In genomic region chr19:10965398-10965797, GRCh38 we compare ENCODE assay signal across 1 cellular context.
TF ChIP-seq lines count a peak whose summit lies in the region.

No MANE protein-coding gene starts in this region.

TF ChIP-seq in WTC11, 78 proteins besides CTCF, POLR2A, EP300 and RAD21:
- TF ChIP-seq ZSCAN18 (CRISPR knock-in tag; IDR thresholded peaks at IDR 0.05): no peak
- TF ChIP-seq PREB (CRISPR knock-in tag; IDR thresholded peaks at IDR 0.05; ENCODE audit: borderline replicate concordance): no peak
- no peak for TF ChIP-seq JUN (CRISPR knock-in tag; IDR thresholded peaks at IDR 0.05)
- no peak for TF ChIP-seq JAZF1 (CRISPR knock-in tag; IDR thresholded peaks at IDR 0.05)
- TF ChIP-seq STAT6 (CRISPR knock-in tag; conservative IDR thresholded peaks at IDR 0.05; ENCODE audit: low read depth): no peak
- no peak for TF ChIP-seq RELA (CRISPR knock-in tag; IDR thresholded peaks at IDR 0.05; ENCODE audit: borderline replicate concordance)
- no peak for TF ChIP-seq E2F1 (CRISPR knock-in tag; IDR thresholded peaks at IDR 0.05)
- no peak for TF ChIP-seq FOXK1 (CRISPR knock-in tag; IDR thresholded peaks at IDR 0.05)
- no peak for TF ChIP-seq ZNF219 (CRISPR knock-in tag; IDR thresholded peaks at IDR 0.05; ENCODE audit: borderline replicate concordance)
- TF ChIP-seq GTF2I (CRISPR knock-in tag; conservative IDR thresholded peaks at IDR 0.05): no peak
- no peak for TF ChIP-seq ATF1 (CRISPR knock-in tag; IDR thresholded peaks at IDR 0.05)
- no peak for TF ChIP-seq ZNF121 (CRISPR knock-in tag; IDR thresholded peaks at IDR 0.05)
- TF ChIP-seq CDX4 (CRISPR knock-in tag; IDR thresholded peaks at IDR 0.05; ENCODE audit: borderline replicate concordance): no peak
- TF ChIP-seq ATF6 (CRISPR knock-in tag; IDR thresholded peaks at IDR 0.05): no peak
- TF ChIP-seq SMAD4 (CRISPR knock-in tag; IDR thresholded peaks at IDR 0.05): no peak
- no peak for TF ChIP-seq TP53 (CRISPR knock-in tag; IDR thresholded peaks at IDR 0.05)
- no peak for TF ChIP-seq ZNF396 (CRISPR knock-in tag; IDR thresholded peaks at IDR 0.05; ENCODE audit: borderline replicate concordance)
- no peak for TF ChIP-seq ZNF512 (CRISPR knock-in tag; IDR thresholded peaks at IDR 0.05; ENCODE audit: borderline replicate concordance)
- TF ChIP-seq SMAD3 (CRISPR knock-in tag; IDR thresholded peaks at IDR 0.05; ENCODE audit: borderline replicate concordance): no peak
- TF ChIP-seq E2F4 (CRISPR knock-in tag; IDR thresholded peaks at IDR 0.05; ENCODE audit: borderline replicate concordance, low read depth): no peak
